ENCODE assay signal across 29 cellular contexts in genomic region chr5:14433202-14433601, GRCh38.
DNase-seq lines count a peak whose midpoint lies in the region; ATAC-seq and TF ChIP-seq lines count a peak whose summit lies in the region.
"Had no signal": no experiment of that assay in that cellular context is flagged by ENCODE, and none has a peak within 500 bp of the region (broad histone marks: within the 10 kb centered on the region; RNA-seq: fewer than 3 reads in every experiment).

No MANE protein-coding gene starts in this region.

- TF ChIP-seq CTCF in HEK293 (tag by site-specific recombination; IDR thresholded peaks at IDR 0.05) (no peak), chondrocyte (IDR thresholded peaks at IDR 0.05) (no peak), nephron progenitor cell (IDR thresholded peaks at IDR 0.05) (no peak), dorsolateral prefrontal cortex (IDR thresholded peaks at IDR 0.05 in 54 of 56, conservative IDR thresholded peaks at IDR 0.05 in 2 of 56; ENCODE audit: low read depth in 1 of 56, partially characterized antibody in 56 of 56) (no peak)
- TF ChIP-seq CTCF in CD8-positive, alpha-beta T cell (IDR thresholded peaks at IDR 0.05): no peak

- no peak overlapping the region for H3K4me3 Mint-ChIP-seq in chondrocyte (ENCODE audit: unreplicated experiment)
- H3K4me3 Mint-ChIP-seq in nephron progenitor cell: no peak overlapping the region
- H3K4me3 Mint-ChIP-seq in CD8-positive, alpha-beta T cell: no peak overlapping the region
- H3K4me3 Mint-ChIP-seq: activated naive CD4-positive, alpha-beta T cell treated with anti-CD3 and anti-CD28 coated beads for 36 hours; activated T-cell treated with anti-CD3 and anti-CD28 coated beads, Interleukin-2, amount 50 U/mL, for 4 hours; stimulated activated naive CD8-positive, alpha-beta T cell treated with anti-CD3 and anti-CD28 coated beads, Interleukin-15, Interleukin-2, amounts not matched to agents 100 ng/mL and 50 ng/mL, for 24 hours had no signal

- H3K9me3 Mint-ChIP-seq in chondrocyte (ENCODE audit: low read depth) (no peaks in the 10 kb centered on the region), nephron progenitor cell (peaks cover 30% of the 10 kb centered on the region)
- no peaks in the 10 kb centered on the region for H3K9me3 Mint-ChIP-seq in CD8-positive, alpha-beta T cell
- H3K9me3 Mint-ChIP-seq: activated naive CD4-positive, alpha-beta T cell treated with anti-CD3 and anti-CD28 coated beads for 36 hours; activated T-cell treated with anti-CD3 and anti-CD28 coated beads, Interleukin-2, amount 50 U/mL, for 4 hours; stimulated activated naive CD8-positive, alpha-beta T cell treated with anti-CD3 and anti-CD28 coated beads, Interleukin-15, Interleukin-2, amounts not matched to agents 100 ng/mL and 50 ng/mL, for 24 hours had no signal

- no peak overlapping the region for H3K4me3 ChIP-seq in HEK293 (ENCODE audit: low read depth, low read length)
- no peak overlapping the region for H3K4me3 ChIP-seq in dorsolateral prefrontal cortex
- no peak overlapping the region for H3K4me3 ChIP-seq in CD8-positive, alpha-beta T cell (ENCODE audit: low read depth, low read length)
- H3K4me3 ChIP-seq: lung, right atrium auricular region, tibial nerve had no signal

- POLR2A ChIA-PET in HEK293 (lab: Yijun Ruan, JAX): no interaction called here
- POLR2A ChIA-PET in CD8-positive, alpha-beta T cell (lab: Charles Lee): no interaction called here

- DNase-seq in NCI-H2107 (lab: John Stamatoyannopoulos, UW) (peak; percentile 41), chondrocyte (ENCODE audit: low spot score) (no peak), nephron progenitor cell (no peak), dorsolateral prefrontal cortex (no peak)
- DNase-seq in CD8-positive, alpha-beta T cell: no peak
- DNase-seq: activated CD4-positive, alpha-beta T cell treated with anti-CD3 and anti-CD28 coated beads for 1 hour; activated CD8-positive, alpha-beta memory T cell treated with anti-CD3 and anti-CD28 coated beads for 24 hours; activated naive CD4-positive, alpha-beta T cell treated with anti-CD3 and anti-CD28 coated beads for 36 hours; activated T-cell treated with anti-CD3 and anti-CD28 coated beads, Interleukin-2, amount 50 U/mL, for 4 hours; amniotic stem cell; CD4-positive, alpha-beta memory T cell; central memory CD4-positive, alpha-beta T cell; DMS153; erythroblast; foreskin melanocyte; H7; KG1; kidney; NCI-H187 treated with DMSO at 0.1 percent for 48 hours; NCI-H524; stimulated activated CD4-positive, alpha-beta T cell treated with anti-CD3 and anti-CD28 coated beads, Interleukin-12 subunit alpha, Interleukin-12 subunit beta, amount 100 ng/mL, for 4 hours; stimulated activated CD4-positive, alpha-beta T cell treated with anti-CD3 and anti-CD28 coated beads, Interleukin-4, amount 100 ng/mL, for 4 hours had no signal

- H3K4me1 Mint-ChIP-seq in chondrocyte (ENCODE audit: low read depth): peaks cover 74% of the 10 kb centered on the region
- peaks cover 64% of the 10 kb centered on the region for H3K4me1 Mint-ChIP-seq in nephron progenitor cell
- peaks cover 3% of the 10 kb centered on the region for H3K4me1 Mint-ChIP-seq in CD8-positive, alpha-beta T cell (ENCODE audit: low read depth)

- no peaks in the 10 kb centered on the region for H3K27me3 Mint-ChIP-seq in chondrocyte (ENCODE audit: low read depth)
- H3K27me3 Mint-ChIP-seq in nephron progenitor cell (ENCODE audit: low read depth, poor library complexity): peaks cover 8% of the 10 kb centered on the region
- no peaks in the 10 kb centered on the region for H3K27me3 Mint-ChIP-seq in CD8-positive, alpha-beta T cell (ENCODE audit: low read depth)
- H3K27me3 Mint-ChIP-seq: stimulated activated naive CD8-positive, alpha-beta T cell treated with anti-CD3 and anti-CD28 coated beads, Interleukin-15, Interleukin-2, amounts not matched to agents 100 ng/mL and 50 ng/mL, for 24 hours had no signal

- H3K36me3 Mint-ChIP-seq in chondrocyte (ENCODE audit: low read depth) (peaks cover 11% of the 10 kb centered on the region), nephron progenitor cell (ENCODE audit: low read depth) (peaks cover 74% of the 10 kb centered on the region)
- H3K36me3 Mint-ChIP-seq in CD8-positive, alpha-beta T cell: no peaks in the 10 kb centered on the region

- no peak overlapping the region for H3K27ac ChIP-seq in HEK293 (ENCODE audit: extremely low read depth, low read depth, low read length)
- peak overlapping the region in 11 of 59 donors; percentile 1 to 52 (median 11) for H3K27ac ChIP-seq in dorsolateral prefrontal cortex
- no peak overlapping the region for H3K27ac ChIP-seq in CD8-positive, alpha-beta T cell (ENCODE audit: low read depth, low read length)
- H3K27ac ChIP-seq: right atrium auricular region had no signal

- peaks cover 6 to 7% of the 10 kb centered on the region in 2 experiments; a peak in 2 of 3 replicates for H3K36me3 ChIP-seq in HEK293 (ENCODE audit: control insufficient read depth in 2 of 2, insufficient read depth in 1 of 2, low read length in 2 of 2)
- H3K36me3 ChIP-seq in CD8-positive, alpha-beta T cell (ENCODE audit: insufficient read depth, low read length): no peaks in the 10 kb centered on the region
- H3K36me3 ChIP-seq: right atrium auricular region had no signal

- intact Hi-C loops in dorsolateral prefrontal cortex (cut with DNase I): no loop called here
- intact Hi-C loops in CD8-positive, alpha-beta T cell (cut with DNase I, micrococcal nuclease): no loop called here

- H3K9me3 ChIP-seq in HEK293 (ENCODE audit: control insufficient read depth, insufficient read depth, low read depth, low read length): no peaks in the 10 kb centered on the region
- no peaks in the 10 kb centered on the region for H3K9me3 ChIP-seq in CD8-positive, alpha-beta T cell (ENCODE audit: low read length)
- H3K9me3 ChIP-seq: right atrium auricular region, tibial nerve had no signal

- H3K4me1 ChIP-seq in HEK293 (ENCODE audit: control insufficient read depth, insufficient read depth, low read length): peaks cover 2% of the 10 kb centered on the region; the same call in 1 of the 2 replicates
- no peaks in the 10 kb centered on the region for H3K4me1 ChIP-seq in CD8-positive, alpha-beta T cell (ENCODE audit: insufficient read depth, low read length)

- H3K27ac Mint-ChIP-seq in chondrocyte (ENCODE audit: unreplicated experiment) (peak overlapping the region; percentile 67), nephron progenitor cell (peak overlapping the region; percentile 97)
- no peak overlapping the region for H3K27ac Mint-ChIP-seq in CD8-positive, alpha-beta T cell
- H3K27ac Mint-ChIP-seq: activated naive CD4-positive, alpha-beta T cell treated with anti-CD3 and anti-CD28 coated beads for 36 hours; CD4-positive, alpha-beta memory T cell; stimulated activated naive CD8-positive, alpha-beta T cell treated with anti-CD3 and anti-CD28 coated beads, Interleukin-15, Interleukin-2, amounts not matched to agents 100 ng/mL and 50 ng/mL, for 24 hours had no signal

- no peaks in the 10 kb centered on the region for H3K27me3 ChIP-seq in dorsolateral prefrontal cortex
- H3K27me3 ChIP-seq in CD8-positive, alpha-beta T cell (ENCODE audit: insufficient read depth, low read length): no peaks in the 10 kb centered on the region
- H3K27me3 ChIP-seq: right atrium auricular region, tibial nerve had no signal

- ATAC-seq in GM21528 (IDR thresholded peaks at IDR 0.05; ENCODE audit: low FRiP score, unreplicated experiment): no peak
- ATAC-seq in HG02798 (IDR thresholded peaks at IDR 0.05; ENCODE audit: poor library complexity, unreplicated experiment): no peak
- ATAC-seq in CD8-positive, alpha-beta T cell: no peak
- ATAC-seq: activated T-cell treated with anti-CD3 and anti-CD28 coated beads, Interleukin-2, amount 50 U/mL, for 4 hours had no signal

- CTCF ChIA-PET in HEK293 (lab: Yijun Ruan, JAX): interaction anchor here (0.7 to 0.9 kb wide), 2 partner anchors 28 to 47 kb away, joined by 3 to 4 read pairs; no protein-coding TSS in a partner anchor
- CTCF ChIA-PET in CD8-positive, alpha-beta T cell (lab: Charles Lee): no interaction called here

TF ChIP-seq in HEK293, 187 proteins besides CTCF, POLR2A, EP300 and RAD21:
- no peak for TF ChIP-seq SCRT1 (tag by site-specific recombination; IDR thresholded peaks at IDR 0.05; ENCODE audit: borderline replicate concordance)
- TF ChIP-seq BCL6B (tag by site-specific recombination; IDR thresholded peaks at IDR 0.05): peak; percentile 2; the same call in 1 of the 2 replicates
